Comparison of ENCODE assay signal across 8 cellular contexts in genomic region chrX:70289168-70289792, GRCh38. TPM values are rescaled to one million over a fixed set of nuclear protein-coding genes. Genes with fewer than 3 reads are reported as not detected.
DNase-seq lines count a peak whose midpoint lies in the region; ATAC-seq and TF ChIP-seq lines count a peak whose summit lies in the region.

No MANE protein-coding gene starts in this region.

- H3K4me1 ChIP-seq in lung (ENCODE audit: control insufficient read depth in 2 of 2, insufficient read depth in 2 of 2, low read length in 2 of 2) (no peaks in the 10 kb centered on the region), aorta (ENCODE audit: control insufficient read depth in 1 of 2, insufficient read depth in 2 of 2, low read length in 2 of 2) (no peaks in the 10 kb centered on the region)

- WGBS in lung, 2 donors: 26 to 52% methylated on average over 11 of the region's 11 CpGs
- 28 to 57% methylated on average over 11 of the region's 11 CpGs for WGBS in aorta, 2 donors

- H3K9me3 ChIP-seq in lung (ENCODE audit: control insufficient read depth in 2 of 2, insufficient read depth in 1 of 2, low read length in 1 of 2) (peaks cover 0 to 2% of the 10 kb centered on the region in 2 donors), aorta (ENCODE audit: control insufficient read depth, low read length) (no peaks in the 10 kb centered on the region)

- peak; percentile 6 for ATAC-seq in HG02623 (IDR thresholded peaks at IDR 0.05; ENCODE audit: unreplicated experiment)
- ATAC-seq in lung (ENCODE audit: insufficient read depth, low FRiP score): no peak
- ATAC-seq in aorta (ENCODE audit: low FRiP score): no peak
- ATAC-seq in HG03432 (IDR thresholded peaks at IDR 0.05; ENCODE audit: unreplicated experiment): no peak
- no peak for ATAC-seq in GM21619 (IDR thresholded peaks at IDR 0.05; ENCODE audit: unreplicated experiment)

- DNase-seq in AG20443 (ENCODE audit: low spot score) (peak; percentile 12), astrocyte of the cerebellum (ENCODE audit: low read depth) (no peak), lung (ENCODE audit: low spot score) (no peak), aorta (no peak), erythroblast (lab: John Stamatoyannopoulos, UW) (no peak)

- H3K27ac ChIP-seq in lung (ENCODE audit: low read depth in 1 of 2, low read length in 1 of 2): peak overlapping the region; percentile 34 to 73
- H3K27ac ChIP-seq in aorta (ENCODE audit: low read depth in 1 of 2, low read length in 2 of 2): peak overlapping the region in 1 of 2 donors; percentile 75

- no peak for TF ChIP-seq POLR2A in erythroblast (IDR thresholded peaks at IDR 0.05; ENCODE audit: low read length)

- H3K27me3 ChIP-seq in lung (ENCODE audit: control insufficient read depth, insufficient read depth) (no peaks in the 10 kb centered on the region), aorta (ENCODE audit: control insufficient read depth in 1 of 2, insufficient read depth in 2 of 2, low read length in 1 of 2) (no peaks in the 10 kb centered on the region)

- in situ Hi-C loops in astrocyte of the cerebellum (cut with HindIII; ENCODE audit: low sequenced_read_pairs): no loop called here

- peak overlapping the region; percentile 60 for H3K4me3 ChIP-seq in astrocyte of the cerebellum (ENCODE audit: low read depth, low read length)
- H3K4me3 ChIP-seq in lung: peak overlapping the region; percentile 55
- peak overlapping the region; percentile 20 to 43 for H3K4me3 ChIP-seq in aorta (ENCODE audit: low read length in 2 of 2)

- peaks cover 3 to 8% of the 10 kb centered on the region in 2 donors for H3K36me3 ChIP-seq in lung (ENCODE audit: control insufficient read depth in 2 of 2, insufficient read depth in 2 of 2, low read length in 2 of 2)
- no peaks in the 10 kb centered on the region for H3K36me3 ChIP-seq in aorta (ENCODE audit: control insufficient read depth in 1 of 2, insufficient read depth in 2 of 2, low read length in 1 of 2)

- intact Hi-C loops in aorta (cut with DNase I): loop anchor here in 1 of 2 donors (5.0 kb wide), 1 partner anchor 143 kb away; no protein-coding TSS in a partner anchor

- no peak for TF ChIP-seq CTCF in astrocyte of the cerebellum (IDR thresholded peaks at IDR 0.05; ENCODE audit: low read depth, low read length, missing control alignments)
- no peak for TF ChIP-seq CTCF in lung (IDR thresholded peaks at IDR 0.05; ENCODE audit: control extremely low read depth, extremely low read depth)

RNA-seq across cellular contexts. Expression of gene PDZD11, which starts 0.4 kb away (rescaled TPM):
- total RNA-seq in lung (10 to 100 TPM; 25.6 to 26.3 TPM), aorta (10 to 100 TPM; 18.7 to 27.1 TPM)
- polyA plus RNA-seq in lung (10 to 100 TPM; 29.8 to 55.9 TPM), aorta (10 to 100 TPM; 57.8 to 67.1 TPM)

RNA-seq across cellular contexts. Expression of gene KIF4A, which starts 0.6 kb away (rescaled TPM):
- 1 to 10 TPM in 1 of 2 donors, under 1 TPM in 1; 0.61 to 2.4 TPM for total RNA-seq in lung
- under 1 TPM; 0.33 to 0.66 TPM for polyA plus RNA-seq in lung
- total RNA-seq in aorta: under 1 TPM; 0.36 to 0.66 TPM
- under 1 TPM; 0.38 to 0.41 TPM for polyA plus RNA-seq in aorta

RNA-seq across cellular contexts. Expression of gene RAB41, which starts 7.3 kb away (rescaled TPM):
- total RNA-seq in lung (not detected), aorta (not detected)
- polyA plus RNA-seq in lung (not detected), aorta (not detected)

RNA-seq across cellular contexts. Expression of gene ARR3, which starts 21.1 kb away (rescaled TPM):
- total RNA-seq in lung (not detected), aorta (not detected)
- polyA plus RNA-seq in lung (not detected), aorta (not detected)

RNA-seq across cellular contexts. Expression of gene P2RY4, which starts 29.3 kb away (rescaled TPM):
- total RNA-seq in lung (1 to 10 TPM in 1 of 2 donors, under 1 TPM in 1; 0.37 to 1.3 TPM), aorta (1 to 10 TPM in 1 of 2 donors, under 1 TPM in 1; 0.91 to 1.2 TPM)
- polyA plus RNA-seq in lung (under 1 TPM; 0.06 to 0.08 TPM), aorta (not detected)
